ENCODE assay signal across 2 cellular contexts in the genomic region with DNA sequence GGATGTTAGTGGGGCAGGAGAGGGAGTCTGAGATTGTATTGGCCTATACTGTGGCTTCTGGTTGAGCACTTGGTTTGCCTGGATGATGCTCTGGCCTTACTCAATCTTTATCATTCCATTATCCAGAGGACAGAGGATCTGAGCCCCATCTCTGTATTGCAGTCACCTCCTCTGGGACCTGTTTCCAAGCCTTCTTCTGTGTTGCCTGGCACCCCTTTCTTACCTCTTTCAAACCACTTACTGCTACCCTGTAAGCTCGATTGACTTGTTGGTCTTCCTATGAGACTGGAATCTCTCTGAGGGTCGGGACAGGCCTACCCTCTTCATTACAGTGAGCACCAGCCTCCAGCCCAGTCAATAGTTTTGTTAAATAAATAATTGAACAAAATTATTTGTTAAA.
TF ChIP-seq lines count a peak whose summit lies in the region.

No MANE protein-coding gene starts in this region.

TF ChIP-seq in liver, 16 proteins besides CTCF, POLR2A, EP300 and RAD21:
- TF ChIP-seq, protein P1, sequence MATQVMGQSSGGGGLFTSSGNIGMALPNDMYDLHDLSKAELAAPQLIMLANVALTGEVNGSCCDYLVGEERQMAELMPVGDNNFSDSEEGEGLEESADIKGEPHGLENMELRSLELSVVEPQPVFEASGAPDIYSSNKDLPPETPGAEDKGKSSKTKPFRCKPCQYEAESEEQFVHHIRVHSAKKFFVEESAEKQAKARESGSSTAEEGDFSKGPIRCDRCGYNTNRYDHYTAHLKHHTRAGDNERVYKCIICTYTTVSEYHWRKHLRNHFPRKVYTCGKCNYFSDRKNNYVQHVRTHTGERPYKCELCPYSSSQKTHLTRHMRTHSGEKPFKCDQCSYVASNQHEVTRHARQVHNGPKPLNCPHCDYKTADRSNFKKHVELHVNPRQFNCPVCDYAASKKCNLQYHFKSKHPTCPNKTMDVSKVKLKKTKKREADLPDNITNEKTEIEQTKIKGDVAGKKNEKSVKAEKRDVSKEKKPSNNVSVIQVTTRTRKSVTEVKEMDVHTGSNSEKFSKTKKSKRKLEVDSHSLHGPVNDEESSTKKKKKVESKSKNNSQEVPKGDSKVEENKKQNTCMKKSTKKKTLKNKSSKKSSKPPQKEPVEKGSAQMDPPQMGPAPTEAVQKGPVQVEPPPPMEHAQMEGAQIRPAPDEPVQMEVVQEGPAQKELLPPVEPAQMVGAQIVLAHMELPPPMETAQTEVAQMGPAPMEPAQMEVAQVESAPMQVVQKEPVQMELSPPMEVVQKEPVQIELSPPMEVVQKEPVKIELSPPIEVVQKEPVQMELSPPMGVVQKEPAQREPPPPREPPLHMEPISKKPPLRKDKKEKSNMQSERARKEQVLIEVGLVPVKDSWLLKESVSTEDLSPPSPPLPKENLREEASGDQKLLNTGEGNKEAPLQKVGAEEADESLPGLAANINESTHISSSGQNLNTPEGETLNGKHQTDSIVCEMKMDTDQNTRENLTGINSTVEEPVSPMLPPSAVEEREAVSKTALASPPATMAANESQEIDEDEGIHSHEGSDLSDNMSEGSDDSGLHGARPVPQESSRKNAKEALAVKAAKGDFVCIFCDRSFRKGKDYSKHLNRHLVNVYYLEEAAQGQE (IDR thresholded peaks at IDR 0.05): no peak
- no peak for TF ChIP-seq HNF4A (conservative IDR thresholded peaks at IDR 0.05)
- no peak for TF ChIP-seq HNF4G (IDR thresholded peaks at IDR 0.05)
- no peak for TF ChIP-seq YY1 (IDR thresholded peaks at IDR 0.05)
- no peak for TF ChIP-seq TAF1 (conservative IDR thresholded peaks at IDR 0.05)
- TF ChIP-seq NR2F2 (IDR thresholded peaks at IDR 0.05): no peak
- TF ChIP-seq FOXA2 (IDR thresholded peaks at IDR 0.05): no peak
- no peak for TF ChIP-seq SP1 (IDR thresholded peaks at IDR 0.05)
- TF ChIP-seq GABPA (IDR thresholded peaks at IDR 0.05 in 1 of 2, conservative IDR thresholded peaks at IDR 0.05 in 1 of 2): no peak
- TF ChIP-seq EGR1 (IDR thresholded peaks at IDR 0.05; ENCODE audit: low read depth in 2 of 2): no peak
- TF ChIP-seq, protein P2, sequence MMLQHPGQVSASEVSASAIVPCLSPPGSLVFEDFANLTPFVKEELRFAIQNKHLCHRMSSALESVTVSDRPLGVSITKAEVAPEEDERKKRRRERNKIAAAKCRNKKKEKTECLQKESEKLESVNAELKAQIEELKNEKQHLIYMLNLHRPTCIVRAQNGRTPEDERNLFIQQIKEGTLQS (IDR thresholded peaks at IDR 0.05): no peak
- TF ChIP-seq, protein P3, sequence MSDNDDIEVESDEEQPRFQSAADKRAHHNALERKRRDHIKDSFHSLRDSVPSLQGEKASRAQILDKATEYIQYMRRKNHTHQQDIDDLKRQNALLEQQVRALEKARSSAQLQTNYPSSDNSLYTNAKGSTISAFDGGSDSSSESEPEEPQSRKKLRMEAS (IDR thresholded peaks at IDR 0.05): no peak
- TF ChIP-seq, protein P4, sequence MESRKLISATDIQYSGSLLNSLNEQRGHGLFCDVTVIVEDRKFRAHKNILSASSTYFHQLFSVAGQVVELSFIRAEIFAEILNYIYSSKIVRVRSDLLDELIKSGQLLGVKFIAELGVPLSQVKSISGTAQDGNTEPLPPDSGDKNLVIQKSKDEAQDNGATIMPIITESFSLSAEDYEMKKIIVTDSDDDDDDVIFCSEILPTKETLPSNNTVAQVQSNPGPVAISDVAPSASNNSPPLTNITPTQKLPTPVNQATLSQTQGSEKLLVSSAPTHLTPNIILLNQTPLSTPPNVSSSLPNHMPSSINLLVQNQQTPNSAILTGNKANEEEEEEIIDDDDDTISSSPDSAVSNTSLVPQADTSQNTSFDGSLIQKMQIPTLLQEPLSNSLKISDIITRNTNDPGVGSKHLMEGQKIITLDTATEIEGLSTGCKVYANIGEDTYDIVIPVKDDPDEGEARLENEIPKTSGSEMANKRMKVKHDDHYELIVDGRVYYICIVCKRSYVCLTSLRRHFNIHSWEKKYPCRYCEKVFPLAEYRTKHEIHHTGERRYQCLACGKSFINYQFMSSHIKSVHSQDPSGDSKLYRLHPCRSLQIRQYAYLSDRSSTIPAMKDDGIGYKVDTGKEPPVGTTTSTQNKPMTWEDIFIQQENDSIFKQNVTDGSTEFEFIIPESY (IDR thresholded peaks at IDR 0.05): no peak
- no peak for TF ChIP-seq FOXA1 (IDR thresholded peaks at IDR 0.05)

TF ChIP-seq in WTC11, 78 proteins besides CTCF, POLR2A, EP300 and RAD21:
- TF ChIP-seq GABPB1 (CRISPR knock-in tag; IDR thresholded peaks at IDR 0.05): no peak
- TF ChIP-seq, protein P5, sequence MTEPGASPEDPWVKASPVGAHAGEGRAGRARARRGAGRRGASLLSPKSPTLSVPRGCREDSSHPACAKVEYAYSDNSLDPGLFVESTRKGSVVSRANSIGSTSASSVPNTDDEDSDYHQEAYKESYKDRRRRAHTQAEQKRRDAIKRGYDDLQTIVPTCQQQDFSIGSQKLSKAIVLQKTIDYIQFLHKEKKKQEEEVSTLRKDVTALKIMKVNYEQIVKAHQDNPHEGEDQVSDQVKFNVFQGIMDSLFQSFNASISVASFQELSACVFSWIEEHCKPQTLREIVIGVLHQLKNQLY (CRISPR knock-in tag; IDR thresholded peaks at IDR 0.05): no peak
- TF ChIP-seq GTF2I (CRISPR knock-in tag; conservative IDR thresholded peaks at IDR 0.05): no peak
- no peak for TF ChIP-seq OVOL2 (CRISPR knock-in tag; IDR thresholded peaks at IDR 0.05; ENCODE audit: borderline replicate concordance)
- no peak for TF ChIP-seq ATF1 (CRISPR knock-in tag; IDR thresholded peaks at IDR 0.05)
- TF ChIP-seq ZNF121 (CRISPR knock-in tag; IDR thresholded peaks at IDR 0.05): no peak
- no peak for TF ChIP-seq TEAD1 (CRISPR knock-in tag; IDR thresholded peaks at IDR 0.05)
- no peak for TF ChIP-seq FOXP1 (CRISPR knock-in tag; IDR thresholded peaks at IDR 0.05; ENCODE audit: borderline replicate concordance)
- no peak for TF ChIP-seq ELF4 (CRISPR knock-in tag; IDR thresholded peaks at IDR 0.05; ENCODE audit: low read depth)
- no peak for TF ChIP-seq ETV6 (CRISPR knock-in tag; IDR thresholded peaks at IDR 0.05)
- no peak for TF ChIP-seq NR2C2 (CRISPR knock-in tag; IDR thresholded peaks at IDR 0.05)
- no peak for TF ChIP-seq ZNF263 (CRISPR knock-in tag; IDR thresholded peaks at IDR 0.05; ENCODE audit: low read depth)
TF ChIP-seq in WTC11: peak in this region for 0.
